Comparison of ENCODE assay signal across 21 cellular contexts in the genomic region with DNA sequence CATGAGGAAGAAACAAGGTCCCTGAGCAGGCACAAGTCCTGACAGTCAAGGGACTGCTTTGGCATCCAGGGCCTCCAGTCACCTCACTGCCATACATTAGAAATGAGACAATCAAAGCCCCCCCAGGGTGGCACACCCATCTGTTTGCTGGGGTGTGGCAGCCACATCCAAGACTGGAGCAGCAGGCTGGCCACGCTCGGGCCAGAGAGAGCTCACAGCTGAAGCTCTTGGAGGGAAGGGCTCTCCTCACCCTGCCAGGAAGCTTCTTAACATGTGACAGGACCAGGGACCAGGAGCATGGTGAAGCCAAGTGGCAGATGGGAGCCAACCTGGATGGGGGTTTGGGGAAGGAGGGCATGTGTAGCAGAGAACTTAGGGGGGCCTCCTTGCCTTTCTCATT.
"Had no signal": no experiment of that assay in that cellular context is flagged by ENCODE, and none has a peak within 500 bp of the region (broad histone marks: within the 10 kb centered on the region; RNA-seq: fewer than 3 reads in every experiment).

No MANE protein-coding gene starts in this region.

- H3K4me1 Mint-ChIP-seq: nephron had no signal

- H3K27me3 Mint-ChIP-seq: stimulated activated naive CD8-positive, alpha-beta T cell treated with anti-CD3 and anti-CD28 coated beads, Interleukin-15, Interleukin-2, amounts not matched to agents 100 ng/mL and 50 ng/mL, for 24 hours had no signal

- H3K4me3 Mint-ChIP-seq: nephron; stimulated activated naive CD8-positive, alpha-beta T cell treated with anti-CD3 and anti-CD28 coated beads, Interleukin-15, Interleukin-2, amounts not matched to agents 100 ng/mL and 50 ng/mL, for 24 hours had no signal

- H3K4me1 ChIP-seq: colonic mucosa, foreskin keratinocyte, prostate gland, right lobe of liver had no signal

- H3K27me3 ChIP-seq: cardiac muscle cell, colonic mucosa, foreskin keratinocyte, right lobe of liver, suprapubic skin had no signal

- H3K27ac Mint-ChIP-seq: nephron had no signal

- H3K9me3 Mint-ChIP-seq: nephron; stimulated activated naive CD8-positive, alpha-beta T cell treated with anti-CD3 and anti-CD28 coated beads, Interleukin-15, Interleukin-2, amounts not matched to agents 100 ng/mL and 50 ng/mL, for 24 hours had no signal

- H3K4me3 ChIP-seq: cardiac muscle cell, colonic mucosa, prostate gland, right lobe of liver, smooth muscle cell, suprapubic skin had no signal

- H3K4me2 ChIP-seq: smooth muscle cell had no signal

- H3K9me3 ChIP-seq: colonic mucosa, prostate gland, right lobe of liver, suprapubic skin had no signal

- H3K27ac ChIP-seq: cardiac muscle cell, colonic mucosa, foreskin keratinocyte, prostate gland, right lobe of liver, suprapubic skin had no signal

- ATAC-seq: foreskin keratinocyte had no signal

- DNase-seq: activated CD4-positive, alpha-beta T cell treated with anti-CD3 and anti-CD28 coated beads, Interleukin-2, amount 50 U/mL, for 4 hours; activated CD4-positive, CD25-positive, alpha-beta regulatory T cell treated with anti-CD3 and anti-CD28 coated beads, Interleukin-2, amount 50 U/mL, for 72 hours; activated effector memory CD4-positive, alpha-beta T cell treated with Interleukin-2 at 50 U/mL for 16 hours; activated naive CD4-positive, alpha-beta T cell treated with anti-CD3 and anti-CD28 coated beads, Interleukin-2, amount 50 U/mL, for 16 hours; colonic mucosa; foreskin keratinocyte; glutamatergic neuron; kidney glomerular epithelial cell; mesendoderm; occipital lobe; right lobe of liver; stimulated activated CD4-positive, alpha-beta T cell treated with anti-CD3 and anti-CD28 coated beads, Interleukin-4, amount 100 ng/mL, for 4 hours; stimulated activated CD8-positive, alpha-beta memory T cell treated with anti-CD3 and anti-CD28 coated beads, Interleukin-4, amount 100 ng/mL, for 48 hours; T-helper 9 cell; trophoblast cell had no signal
